In genomic region chr2:240369725-240370585, GRCh38 we compare ENCODE assay signal across 10 cellular contexts.
DNase-seq lines count a peak whose midpoint lies in the region; ATAC-seq and TF ChIP-seq lines count a peak whose summit lies in the region.
"Had no signal": no experiment of that assay in that cellular context is flagged by ENCODE, and none has a peak within 500 bp of the region (broad histone marks: within the 10 kb centered on the region; RNA-seq: fewer than 3 reads in every experiment).

No MANE protein-coding gene starts in this region.

- peak; percentile 93 for ATAC-seq in PC-3
- ATAC-seq in GM18505 (IDR thresholded peaks at IDR 0.05; ENCODE audit: unreplicated experiment), result no peak
- ATAC-seq: effector memory CD8-positive, alpha-beta T cell had no signal

- no peaks in the 10 kb centered on the region for H3K36me3 ChIP-seq in PC-3 (ENCODE audit: low read depth, low read length)

- CTCF ChIA-PET in PC-3 (lab: Charles Lee), result no interaction called here

- no peaks in the 10 kb centered on the region for H3K27me3 ChIP-seq in PC-3 (ENCODE audit: low read length)

- H3K9me2 ChIP-seq in PC-3 (replicated peaks; ENCODE audit: low read length), result no peaks in the 10 kb centered on the region

- peak overlapping the region; percentile 95 for H3K27ac ChIP-seq in PC-3 (ENCODE audit: low read length)
- H3K27ac ChIP-seq: SK-N-MC had no signal

- POLR2A ChIA-PET in PC-3 (lab: Charles Lee; ENCODE audit: unreplicated experiment), result interaction anchor here (0.5 to 1.0 kb wide), 6 partner anchors 18 to 191 kb away, joined by 3 to 11 read pairs (median 3); no protein-coding TSS in a partner anchor

- H3K4me2 ChIP-seq in PC-3 (ENCODE audit: low read length), result peak overlapping the region; percentile 86

- peaks cover 30% of the 10 kb centered on the region for H3K4me1 ChIP-seq in PC-3 (ENCODE audit: insufficient read depth, low read length)

- no peaks in the 10 kb centered on the region for H3K9me3 ChIP-seq in PC-3 (ENCODE audit: low read length)

- H3F3A ChIP-seq in PC-3 (ENCODE audit: low read length, unreplicated experiment), result no peaks in the 10 kb centered on the region

- H4K20me1 ChIP-seq in PC-3 (ENCODE audit: low read length), result no peaks in the 10 kb centered on the region

- TF ChIP-seq CTCF in PC-3 (conservative IDR thresholded peaks at IDR 0.05; ENCODE audit: low read depth, low read length), result 0 out of 2 replicates have a peak, but pooled peaks have one; percentile 8

- peak overlapping the region; percentile 78 for H3K9ac ChIP-seq in PC-3 (ENCODE audit: low read length)

- TF ChIP-seq POLR2A in GM18505 (IDR thresholded peaks at IDR 0.05; ENCODE audit: borderline replicate concordance, extremely low read depth, insufficient read depth, insufficient read length), result no peak

- no peaks in the 10 kb centered on the region for H3K79me2 ChIP-seq in PC-3 (ENCODE audit: low read length)

- TSS peak; percentile 92 for BruUV-seq in PC-3 (replicated peaks; lab: Mats Ljungman, UMichigan)

- peak overlapping the region; percentile 37; the same call in 1 of the 2 replicates for H3K4me3 ChIP-seq in PC-3 (ENCODE audit: low read length)
- H3K4me3 ChIP-seq: SK-N-MC had no signal

- DNase-seq in A172 (ENCODE audit: low spot score), result peak; percentile 98
- peak; percentile 90 for DNase-seq in PC-3
- DNase-seq in fibroblast of gingiva (ENCODE audit: low read depth), result peak; percentile 80
- peak; percentile 99 for DNase-seq in myocyte (ENCODE audit: low read depth)
- no peak for DNase-seq in stimulated activated CD4-positive, alpha-beta T cell treated with anti-CD3 and anti-CD28 coated beads, Interleukin-2, amount 100 ng/mL, for 24 hours
- no peak for DNase-seq in activated naive CD4-positive, alpha-beta T cell (lab: John Stamatoyannopoulos, UW)
- DNase-seq in activated T-cell treated with anti-CD3 and anti-CD28 coated beads for 4 hours, result no peak
- DNase-seq: effector memory CD8-positive, alpha-beta T cell had no signal

- peak overlapping the region; percentile 74 for H2AFZ ChIP-seq in PC-3 (ENCODE audit: low read length)

- intact Hi-C loops in PC-3 (cut with micrococcal nuclease), result loop anchor here (1.0 to 5.0 kb wide), 3 partner anchors 64 to 138 kb away; no protein-coding TSS in a partner anchor

Comparison
In these comparisons a context has a peak if more than half of its experiments do, and no peak if none do; other contexts are left out.
1. DNase-seq: peak in A172 (single experiment), PC-3 (single experiment), fibroblast of gingiva (single experiment) and myocyte (single experiment); none in stimulated activated CD4-positive, alpha-beta T cell treated with anti-CD3 and anti-CD28 coated beads, Interleukin-2, amount 100 ng/mL, for 24 hours (0 of 2), activated naive CD4-positive, alpha-beta T cell (0 of 4) and activated T-cell treated with anti-CD3 and anti-CD28 coated beads for 4 hours (single experiment).